ENCODE assay signal across 6 cellular contexts in the genomic region with DNA sequence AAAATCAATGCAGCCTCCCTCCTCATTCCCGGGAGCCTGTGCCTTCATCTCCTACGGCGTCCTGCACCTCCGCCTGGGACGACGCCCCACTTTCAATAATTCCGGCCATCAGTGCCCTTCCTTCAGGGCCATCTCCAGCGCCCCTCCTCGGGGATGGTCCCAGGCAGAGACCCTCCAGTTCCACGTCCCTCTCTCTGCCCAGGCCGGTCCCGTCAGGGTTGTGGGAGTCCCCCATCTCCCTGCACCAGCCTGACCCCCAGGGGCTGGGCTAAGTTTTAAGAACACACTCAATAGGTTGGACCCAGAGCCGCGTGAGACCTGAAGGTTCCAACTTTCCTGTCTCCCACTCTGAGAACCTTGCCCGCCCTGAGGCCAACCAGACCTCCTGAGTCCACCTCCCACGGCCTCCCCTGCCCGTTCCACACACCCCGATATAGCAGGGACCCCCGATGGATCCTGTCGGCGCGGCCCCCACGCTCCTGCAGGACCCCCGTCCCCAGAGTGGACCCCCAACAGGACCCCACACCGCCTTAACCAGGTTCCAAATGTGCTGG. TPM values are rescaled to one million over a fixed set of nuclear protein-coding genes. Genes with fewer than 3 reads are reported as not detected.
DNase-seq lines count a peak whose midpoint lies in the region; ATAC-seq and TF ChIP-seq lines count a peak whose summit lies in the region.

No MANE protein-coding gene starts in this region.

- peak overlapping the region; percentile 94 to 99 (median 96) for H3K27ac Mint-ChIP-seq in brain
- H3K27ac Mint-ChIP-seq in nephron, result peak overlapping the region in 1 of 3 experiments; percentile 68

- H3K4me3 Mint-ChIP-seq in brain (peak overlapping the region; percentile 95 to 100 (median 99)), nephron (peak overlapping the region; percentile 96 to 99 (median 99))

- TF ChIP-seq CTCF in HFF-Myc (IDR thresholded peaks at IDR 0.05; ENCODE audit: low read depth, low read length, missing control alignments), result no peak
- TF ChIP-seq CTCF in brain (conservative IDR thresholded peaks at IDR 0.05), result no peak
- TF ChIP-seq CTCF in nephron (IDR thresholded peaks at IDR 0.05; ENCODE audit: unreplicated experiment in 3 of 3), result no peak

- H3K27me3 Mint-ChIP-seq in brain, result peaks cover 13% of the 10 kb centered on the region
- H3K27me3 Mint-ChIP-seq in nephron (ENCODE audit: low read depth), result peaks cover 10% of the 10 kb centered on the region

- H3K4me1 Mint-ChIP-seq in brain, result peaks cover 22% of the 10 kb centered on the region
- peaks cover 14% of the 10 kb centered on the region for H3K4me1 Mint-ChIP-seq in nephron

- peaks cover 14% of the 10 kb centered on the region for H3K36me3 Mint-ChIP-seq in brain
- H3K36me3 Mint-ChIP-seq in nephron (ENCODE audit: low read depth), result peaks cover 5% of the 10 kb centered on the region

- H3K9me3 Mint-ChIP-seq in brain (peaks cover 0 to 11% (median under 1%) of the 10 kb centered on the region in 5 experiments), nephron (no peaks in the 10 kb centered on the region)

- no peak for DNase-seq in HFF-Myc (ENCODE audit: extremely low read depth, low read depth)
- DNase-seq in stimulated activated naive CD4-positive, alpha-beta T cell treated with Interleukin-2 at 50 U/mL for 16 hours (lab: John Stamatoyannopoulos, UW), result no peak

- peak overlapping the region; percentile 99 for H3K4me3 ChIP-seq in HFF-Myc (replicated peaks; ENCODE audit: low read depth, low read length)

- ATAC-seq in GM21367 (IDR thresholded peaks at IDR 0.05; ENCODE audit: unreplicated experiment) (no peak), HG03139 (IDR thresholded peaks at IDR 0.05; ENCODE audit: unreplicated experiment) (no peak)

RNA-seq across cellular contexts. Expression of a gene that starts 0.6 kb away (rescaled TPM):
- polyA plus RNA-seq in brain (ENCODE audit: insufficient read depth, low read depth, low replicate concordance), result 23.3 TPM

RNA-seq across cellular contexts. Expression of a gene that starts 32.4 kb away (rescaled TPM):
- 22.1 TPM for polyA plus RNA-seq in brain (ENCODE audit: insufficient read depth, low read depth, low replicate concordance)

RNA-seq across cellular contexts. Expression of a gene that starts 54.3 kb away (rescaled TPM):
- 31.0 TPM for polyA plus RNA-seq in brain (ENCODE audit: insufficient read depth, low read depth, low replicate concordance)

RNA-seq across cellular contexts. Expression of a gene that starts 54.4 kb away (rescaled TPM):
- 97.8 TPM for polyA plus RNA-seq in brain (ENCODE audit: insufficient read depth, low read depth, low replicate concordance)
